9 cellular contexts compared by ENCODE assay signal in the genomic region with DNA sequence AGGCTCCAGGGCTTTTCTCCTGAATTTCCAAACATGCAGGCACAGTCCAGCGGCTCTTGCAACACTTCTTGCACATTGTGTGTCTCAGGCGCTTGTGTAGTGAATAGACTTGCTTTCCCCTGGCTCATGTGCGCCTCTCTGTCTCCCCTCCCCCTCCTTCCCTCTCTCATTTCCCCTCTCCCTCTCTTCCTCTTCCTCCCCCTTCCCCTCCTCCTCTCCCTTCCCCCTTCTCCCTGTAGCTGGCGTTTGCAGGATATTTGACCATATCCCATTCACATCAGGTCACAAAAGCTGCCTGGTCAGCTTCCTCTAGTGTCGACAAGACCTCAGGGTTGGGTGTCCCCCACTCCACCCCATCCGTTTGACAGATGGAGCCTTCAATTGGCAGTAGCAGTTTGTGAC. TPM values are rescaled to one million over a fixed set of nuclear protein-coding genes. Genes with fewer than 3 reads are reported as not detected.
DNase-seq lines count a peak whose midpoint lies in the region; ATAC-seq and TF ChIP-seq lines count a peak whose summit lies in the region.
"Had no signal": no experiment of that assay in that cellular context is flagged by ENCODE, and none has a peak within 500 bp of the region (broad histone marks: within the 10 kb centered on the region; RNA-seq: fewer than 3 reads in every experiment).

No MANE protein-coding gene starts in this region.

- no peaks in the 10 kb centered on the region for H3K27me3 ChIP-seq in Panc1 (ENCODE audit: control insufficient read depth, insufficient read depth, low read length)

- no peaks in the 10 kb centered on the region for H3K36me3 ChIP-seq in Panc1 (ENCODE audit: control insufficient read depth, insufficient read depth, low read length)

- no peak for TF ChIP-seq CTCF in Panc1 (IDR thresholded peaks at IDR 0.05)
- no peak for TF ChIP-seq CTCF in GM13977 (IDR thresholded peaks at IDR 0.05; ENCODE audit: extremely low read depth, insufficient read depth, missing control alignments)

- no peak overlapping the region for H3K27ac ChIP-seq in Panc1 (ENCODE audit: low read length)
- H3K27ac ChIP-seq: 22Rv1 had no signal

- H3K9me3 ChIP-seq in Panc1 (ENCODE audit: control insufficient read depth, insufficient read depth, low read depth, low read length), result no peaks in the 10 kb centered on the region

- in situ Hi-C loops in Panc1 (cut with HindIII; ENCODE audit: low pct_unique_long_range_greater_than_20kb, low sequenced_read_pairs) (no loop called here), GM13977 (cut with MboI; ENCODE audit: low pct_unique_long_range_greater_than_20kb, low sequenced_read_pairs, unreplicated experiment) (no loop called here)

- POLR2A ChIA-PET in Panc1 (lab: Charles Lee), result no interaction called here

- no peaks in the 10 kb centered on the region; the same call in 1 of the 2 replicates for H3K4me1 ChIP-seq in Panc1 (ENCODE audit: control insufficient read depth, insufficient read depth, low read length)

- CTCF ChIA-PET in Panc1 (lab: Charles Lee), result no interaction called here

- DNase-seq in DMS 273 (lab: John Stamatoyannopoulos, UW; ENCODE audit: unreplicated experiment) (peak; percentile 54), DMS 273 treated with DMSO at 0.1 percent for 48 hours (lab: John Stamatoyannopoulos, UW) (no peak), Panc1 (ENCODE audit: low read depth, low spot score) (no peak), fibroblast of gingiva (ENCODE audit: low read depth) (peak; percentile 72), renal cortical epithelial cell (ENCODE audit: low read depth) (peak; percentile 38), GM13977 (ENCODE audit: low spot score) (no peak)

- no TSS peak for BruUV-seq in Panc1 (replicated peaks; lab: Mats Ljungman, UMichigan)

- H3K4me3 ChIP-seq in Panc1 (ENCODE audit: low read depth in 2 of 2, low read length in 2 of 2), result peak overlapping the region; percentile 68 to 78

- ATAC-seq in Panc1 (no peak), HG03432 (IDR thresholded peaks at IDR 0.05; ENCODE audit: unreplicated experiment) (no peak), HG03175 (IDR thresholded peaks at IDR 0.05; ENCODE audit: unreplicated experiment) (no peak)

- intact Hi-C loops in Panc1 (cut with micrococcal nuclease; ENCODE audit: unreplicated experiment), result no loop called here

RNA-seq across cellular contexts. Expression of gene CHST7, which starts 2.4 kb away (rescaled TPM):
- total RNA-seq in Panc1 (2021; ENCODE audit: unreplicated experiment), result 6.1 TPM
- 9.9 TPM for polyA plus RNA-seq in Panc1 (2012; ENCODE audit: insufficient read length)
- total RNA-seq in renal cortical epithelial cell, result 5.7 and 13.0 TPM in 2 replicates

RNA-seq across cellular contexts. Expression of gene ZNF674, which starts 30.8 kb away (rescaled TPM):
- total RNA-seq in Panc1 (2021; ENCODE audit: unreplicated experiment), result 7.2 TPM
- polyA plus RNA-seq in Panc1 (2012; ENCODE audit: insufficient read length), result 2.8 TPM
- 2.8 and 5.4 TPM in 2 replicates for total RNA-seq in renal cortical epithelial cell

Comparison
In these comparisons a context has a peak if more than half of its experiments do, and no peak if none do; other contexts are left out.
1. DNase-seq: peak in DMS 273 (single experiment), fibroblast of gingiva (single experiment) and renal cortical epithelial cell (single experiment); none in DMS 273 treated with DMSO at 0.1 percent for 48 hours (single experiment), Panc1 (single experiment) and GM13977 (single experiment).